Comparison of ENCODE assay signal across 1 cellular context in the genomic region with DNA sequence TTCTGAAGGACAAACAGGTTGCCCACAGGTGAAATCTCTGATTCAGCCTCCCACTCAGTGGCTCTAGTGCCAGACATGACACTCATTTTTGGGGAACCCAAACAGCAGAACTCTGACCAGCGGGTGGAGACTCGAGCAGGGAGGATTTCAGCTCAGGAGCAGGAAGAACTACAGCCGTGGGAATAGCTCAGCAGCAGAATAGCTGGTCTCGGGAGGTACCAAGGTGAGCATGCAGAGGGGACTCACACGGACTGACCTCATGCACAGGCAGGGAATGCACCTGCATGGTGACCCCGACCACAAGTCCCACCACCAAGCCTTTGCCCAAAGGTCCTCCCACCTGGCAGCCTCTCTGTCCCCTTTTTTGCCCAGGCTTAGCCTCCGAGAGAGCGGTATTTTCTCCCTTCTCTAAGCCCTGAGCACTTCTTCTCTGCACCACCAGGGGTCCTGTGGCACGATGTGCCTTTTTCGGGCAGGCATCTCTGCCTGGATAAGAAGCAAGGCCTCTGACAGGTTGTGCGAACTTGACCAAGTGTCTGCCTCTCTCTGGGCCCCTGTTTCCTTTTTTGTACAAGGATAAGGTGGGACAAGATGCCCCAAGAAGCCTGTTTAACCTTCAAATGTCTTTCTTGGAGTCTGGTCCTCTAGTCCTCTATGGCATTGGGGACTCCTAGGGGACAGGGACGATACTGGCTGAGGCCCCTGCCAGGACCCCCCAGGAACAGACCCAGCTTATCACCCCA.
TF ChIP-seq lines count a peak whose summit lies in the region.

No MANE protein-coding gene starts in this region.

TF ChIP-seq in liver, 16 proteins besides CTCF, POLR2A, EP300 and RAD21 (continued from another document):
- TF ChIP-seq, protein P1, sequence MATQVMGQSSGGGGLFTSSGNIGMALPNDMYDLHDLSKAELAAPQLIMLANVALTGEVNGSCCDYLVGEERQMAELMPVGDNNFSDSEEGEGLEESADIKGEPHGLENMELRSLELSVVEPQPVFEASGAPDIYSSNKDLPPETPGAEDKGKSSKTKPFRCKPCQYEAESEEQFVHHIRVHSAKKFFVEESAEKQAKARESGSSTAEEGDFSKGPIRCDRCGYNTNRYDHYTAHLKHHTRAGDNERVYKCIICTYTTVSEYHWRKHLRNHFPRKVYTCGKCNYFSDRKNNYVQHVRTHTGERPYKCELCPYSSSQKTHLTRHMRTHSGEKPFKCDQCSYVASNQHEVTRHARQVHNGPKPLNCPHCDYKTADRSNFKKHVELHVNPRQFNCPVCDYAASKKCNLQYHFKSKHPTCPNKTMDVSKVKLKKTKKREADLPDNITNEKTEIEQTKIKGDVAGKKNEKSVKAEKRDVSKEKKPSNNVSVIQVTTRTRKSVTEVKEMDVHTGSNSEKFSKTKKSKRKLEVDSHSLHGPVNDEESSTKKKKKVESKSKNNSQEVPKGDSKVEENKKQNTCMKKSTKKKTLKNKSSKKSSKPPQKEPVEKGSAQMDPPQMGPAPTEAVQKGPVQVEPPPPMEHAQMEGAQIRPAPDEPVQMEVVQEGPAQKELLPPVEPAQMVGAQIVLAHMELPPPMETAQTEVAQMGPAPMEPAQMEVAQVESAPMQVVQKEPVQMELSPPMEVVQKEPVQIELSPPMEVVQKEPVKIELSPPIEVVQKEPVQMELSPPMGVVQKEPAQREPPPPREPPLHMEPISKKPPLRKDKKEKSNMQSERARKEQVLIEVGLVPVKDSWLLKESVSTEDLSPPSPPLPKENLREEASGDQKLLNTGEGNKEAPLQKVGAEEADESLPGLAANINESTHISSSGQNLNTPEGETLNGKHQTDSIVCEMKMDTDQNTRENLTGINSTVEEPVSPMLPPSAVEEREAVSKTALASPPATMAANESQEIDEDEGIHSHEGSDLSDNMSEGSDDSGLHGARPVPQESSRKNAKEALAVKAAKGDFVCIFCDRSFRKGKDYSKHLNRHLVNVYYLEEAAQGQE (IDR thresholded peaks at IDR 0.05) = no peak
